In genomic region chr1:90717665-90718410, GRCh38 we compare ENCODE assay signal across 8 cellular contexts. TPM values are rescaled to one million over a fixed set of nuclear protein-coding genes. Genes with fewer than 3 reads are reported as not detected.
A peak's percentile ranks its signal among the peaks of the same experiment; 100 is the strongest.
DNase-seq lines count a peak whose midpoint lies in the region; ATAC-seq and TF ChIP-seq lines count a peak whose summit lies in the region.

No MANE protein-coding gene starts in this region.

- ATAC-seq in GM21360 (IDR thresholded peaks at IDR 0.05; ENCODE audit: unreplicated experiment) (peak; percentile 48), HG03469 (IDR thresholded peaks at IDR 0.05; ENCODE audit: unreplicated experiment) (no peak), HG02981 (IDR thresholded peaks at IDR 0.05; ENCODE audit: unreplicated experiment) (no peak)

- H3K4me3 ChIP-seq in ovary, result peak overlapping the region; percentile 17

- H3K4me1 ChIP-seq in ovary (ENCODE audit: insufficient read depth), result peaks cover 2% of the 10 kb centered on the region

- no peak for TF ChIP-seq POLR2A in erythroblast (IDR thresholded peaks at IDR 0.05; ENCODE audit: low read length)
- TF ChIP-seq POLR2A in ovary (IDR thresholded peaks at IDR 0.05), result no peak

- no peak for TF ChIP-seq CTCF in ovary (IDR thresholded peaks at IDR 0.05)

- H3K27ac ChIP-seq in ovary, result no peak overlapping the region

- no peaks in the 10 kb centered on the region for H3K36me3 ChIP-seq in ovary

- DNase-seq in NCI-H82 (lab: John Stamatoyannopoulos, UW) (peak; percentile 95), erythroblast (lab: John Stamatoyannopoulos, UW) (peak; percentile 56 to 60), ovary (no peak), Ammon's horn (ENCODE audit: low spot score) (no peak)
- no peak for DNase-seq in effector CD8-positive, alpha-beta T cell (lab: John Stamatoyannopoulos, UW)

- no peak for TF ChIP-seq EP300 in ovary (IDR thresholded peaks at IDR 0.05)

- WGBS in ovary, 3 donors, result 1% methylated on average over 77 to 94 of the region's 94 CpGs

- H3K27me3 ChIP-seq in ovary, result peaks cover 3% of the 10 kb centered on the region

- H3K9me3 ChIP-seq in ovary, result no peaks in the 10 kb centered on the region

- intact Hi-C loops in ovary (cut with DNase I), result no loop called here

RNA-seq across cellular contexts. Expression of gene BARHL2, which starts 0.7 kb away (rescaled TPM):
- total RNA-seq in ovary, result not detected
- polyA plus RNA-seq in ovary, result not detected

Comparison
In these comparisons a context has a peak if more than half of its experiments do, and no peak if none do; other contexts are left out.
1. DNase-seq: peak in NCI-H82 (single experiment) and erythroblast (2 of 2); none in ovary (0 of 5), effector CD8-positive, alpha-beta T cell (single experiment) and Ammon's horn (single experiment).